In genomic region chr2:188471166-188471565, GRCh38 we compare ENCODE assay signal across 22 cellular contexts.
"Had no signal": no experiment of that assay in that cellular context is flagged by ENCODE, and none has a peak within 500 bp of the region (broad histone marks: within the 10 kb centered on the region; RNA-seq: fewer than 3 reads in every experiment).

No MANE protein-coding gene starts in this region.

- H3K4me3 ChIP-seq: colonic mucosa, esophagus muscularis mucosa, gastroesophageal sphincter, heart left ventricle, hepatocyte, left lung, lower lobe of right lung, mucosa of descending colon had no signal

- ATAC-seq: effector memory CD8-positive, alpha-beta T cell; foreskin keratinocyte; gastroesophageal sphincter; heart left ventricle; left cardiac atrium; left lung; left ventricle myocardium superior; lower lobe of right lung; mucosa of descending colon; naive thymus-derived CD8-positive, alpha-beta T cell had no signal

- H3K36me3 ChIP-seq: colonic mucosa, esophagus muscularis mucosa, gastroesophageal sphincter, heart left ventricle, left lung, lower lobe of right lung had no signal

- H3K27me3 ChIP-seq: colonic mucosa, esophagus muscularis mucosa, foreskin keratinocyte, gastroesophageal sphincter, heart left ventricle, hepatocyte, left lung had no signal

- H3K9me3 ChIP-seq: colonic mucosa, mucosa of descending colon had no signal

- H2AFZ ChIP-seq: hepatocyte had no signal

- H3K4me1 ChIP-seq: colonic mucosa, esophagus muscularis mucosa, foreskin keratinocyte, gastroesophageal sphincter, heart left ventricle, left lung, lower lobe of right lung had no signal

- DNase-seq: colonic mucosa; cortex of kidney; effector CD8-positive, alpha-beta T cell; effector memory CD8-positive, alpha-beta T cell; foreskin keratinocyte; heart left ventricle; hypothalamus; immature natural killer cell; islet precursor cell; left cardiac atrium; left lung; left ventricle myocardium superior; lower lobe of right lung; mesenchymal stem cell; mucosa of descending colon; naive B cell; naive thymus-derived CD8-positive, alpha-beta T cell had no signal

- H3K4me2 ChIP-seq: hepatocyte had no signal

- FAIRE-seq: endothelial cell of umbilical vein, frontal cortex had no signal

- H3K27ac ChIP-seq: colonic mucosa, esophagus muscularis mucosa, foreskin keratinocyte, gastroesophageal sphincter, heart left ventricle, hepatocyte, left lung, lower lobe of right lung had no signal
